In genomic region chr6:136249811-136250685, GRCh38 we compare ENCODE assay signal across 8 cellular contexts. TPM values are rescaled to one million over a fixed set of nuclear protein-coding genes. Genes with fewer than 3 reads are reported as not detected.
A peak's percentile ranks its signal among the peaks of the same experiment; 100 is the strongest.
DNase-seq lines count a peak whose midpoint lies in the region; ATAC-seq, FAIRE-seq and TF ChIP-seq lines count a peak whose summit lies in the region.

TSS of gene MTFR2 (minus strand) at chr6:136250311. CDS start at chr6:136249099, 1,212 bp downstream.

- FAIRE-seq in urothelium cell line (lab: Jason Lieb, UNC), result peak; percentile 59

- no peak for TF ChIP-seq CTCF in prostate gland (IDR thresholded peaks at IDR 0.05)

- no peaks in the 10 kb centered on the region for H3K4me1 ChIP-seq in prostate gland (replicated peaks)

- ATAC-seq in GM18502 (IDR thresholded peaks at IDR 0.05; ENCODE audit: poor library complexity, unreplicated experiment), result peak; percentile 97
- ATAC-seq in HG02943 (IDR thresholded peaks at IDR 0.05; ENCODE audit: low read depth, unreplicated experiment), result peak; percentile 97
- peak; percentile 91 for ATAC-seq in T-helper 17 cell
- ATAC-seq in left ventricle myocardium superior, result peak; percentile 99

- H3K9me3 ChIP-seq in T-helper 17 cell (ENCODE audit: control insufficient read depth, low read length, poor library complexity, severe bottlenecking) (no peaks in the 10 kb centered on the region), prostate gland (no peaks in the 10 kb centered on the region)

- no peaks in the 10 kb centered on the region for H3K27me3 ChIP-seq in prostate gland (replicated peaks; ENCODE audit: insufficient read depth)

- peaks cover 4% of the 10 kb centered on the region for H3K36me3 Mint-ChIP-seq in T-helper 17 cell (ENCODE audit: low read depth)

- peaks cover 41% of the 10 kb centered on the region for H3K4me1 Mint-ChIP-seq in T-helper 17 cell

- no peaks in the 10 kb centered on the region for H3K27me3 Mint-ChIP-seq in T-helper 17 cell

- WGBS in prostate gland, result 2% methylated on average over 59 of the region's 59 CpGs

- H3K36me3 ChIP-seq in prostate gland, result no peaks in the 10 kb centered on the region

- H3K27ac ChIP-seq in prostate gland, result peak within 1 kb of the TSS; percentile 31 to 36

- H3K4me3 ChIP-seq in prostate gland, result peak within 1 kb of the TSS; percentile 39 to 43

- peak within 1 kb of the TSS; percentile 96 for H3K27ac Mint-ChIP-seq in T-helper 17 cell

- peak within 1 kb of the TSS; percentile 100 for H3K4me3 Mint-ChIP-seq in T-helper 17 cell

- DNase-seq in NCI-H187 (lab: John Stamatoyannopoulos, UW), result peak; percentile 82 to 94
- DNase-seq in T-helper 17 cell, result peak; percentile 77 to 90 (median 87)
- peak; percentile 51 to 99 (median 90) for DNase-seq in amygdala (lab: John Stamatoyannopoulos, UW)
- DNase-seq in left ventricle myocardium superior, result peak; percentile 92
- DNase-seq in prostate gland (ENCODE audit: low spot score), result peak; percentile 97
- peak; percentile 99 for DNase-seq in urothelium cell line (ENCODE audit: low spot score)

- peak; percentile 30 for TF ChIP-seq POLR2A in prostate gland (IDR thresholded peaks at IDR 0.05)

- intact Hi-C loops in left ventricle myocardium superior (cut with micrococcal nuclease) (no loop called here), prostate gland (cut with DNase I) (loop anchor here (5.0 to 10.0 kb wide), 2 partner anchors 37 to 65 kb away; partner anchors contain the start of gene BCLAF1)

RNA-seq across cellular contexts. Expression of gene MTFR2, which starts in this region (rescaled TPM):
- total RNA-seq in T-helper 17 cell (1 to 10 TPM; 2.9 to 4.5 TPM), left ventricle myocardium superior (0.25 TPM), prostate gland (1 to 10 TPM; 1.1 to 2.9 TPM)

Comparison
In these comparisons a context has a peak if more than half of its experiments do, and no peak if none do; other contexts are left out.
1. Peak in every context shown above with its lines: DNase-seq, ATAC-seq, H3K4me3 ChIP-seq and H3K27ac ChIP-seq.
2. Peak in DNase-seq and ATAC-seq in left ventricle myocardium superior; RNA of the gene not detected or under 1 TPM.